23 cellular contexts compared by ENCODE assay signal in genomic region chr13:25691654-25692053, GRCh38.
DNase-seq lines count a peak whose midpoint lies in the region; ATAC-seq and TF ChIP-seq lines count a peak whose summit lies in the region.
"Had no signal": no experiment of that assay in that cellular context is flagged by ENCODE, and none has a peak within 500 bp of the region (broad histone marks: within the 10 kb centered on the region; RNA-seq: fewer than 3 reads in every experiment).

No MANE protein-coding gene starts in this region.

- peak in 1 of 4 donors; percentile 9 for ATAC-seq in psoas muscle
- ATAC-seq: activated T-cell treated with anti-CD3 and anti-CD28 coated beads, Interleukin-2, amount 50 U/mL, for 72 hours; left lobe of liver; naive thymus-derived CD8-positive, alpha-beta T cell; sciatic nerve had no signal

- H3K27ac Mint-ChIP-seq in brain: peak overlapping the region; percentile 5 to 91 (median 42)
- H3K27ac Mint-ChIP-seq: activated naive CD4-positive, alpha-beta T cell treated with anti-CD3 and anti-CD28 coated beads, Interleukin-2, amount 10 ng/mL, durations not matched to agents 7 days and 5 days; activated T-cell treated with anti-CD3 and anti-CD28 coated beads, Interleukin-2, amount 50 U/mL, for 72 hours; type B pancreatic cell had no signal

- H3K27me3 ChIP-seq in psoas muscle (ENCODE audit: insufficient read depth in 3 of 3, low read length in 2 of 3): no peaks in the 10 kb centered on the region
- H3K27me3 ChIP-seq: cardiac muscle cell, pancreas had no signal

- H3K4me1 Mint-ChIP-seq in brain: peaks cover 61% of the 10 kb centered on the region
- H3K4me1 Mint-ChIP-seq: activated naive CD4-positive, alpha-beta T cell treated with anti-CD3 and anti-CD28 coated beads, Interleukin-2, amount 10 ng/mL, durations not matched to agents 7 days and 5 days; naive thymus-derived CD8-positive, alpha-beta T cell had no signal

- peak overlapping the region in 2 of 5 experiments; percentile 37 to 38 for H3K4me3 Mint-ChIP-seq in brain
- H3K4me3 Mint-ChIP-seq: activated naive CD4-positive, alpha-beta T cell treated with anti-CD3 and anti-CD28 coated beads, Interleukin-2, amount 10 ng/mL, durations not matched to agents 7 days and 5 days; activated T-cell treated with anti-CD3 and anti-CD28 coated beads, Interleukin-2, amount 50 U/mL, for 72 hours; naive thymus-derived CD8-positive, alpha-beta T cell; type B pancreatic cell had no signal

- peak overlapping the region; percentile 68 for H3K27ac ChIP-seq in psoas muscle
- H3K27ac ChIP-seq: cardiac muscle cell, pancreas had no signal

- whole genome bisulfite sequencing in psoas muscle, 3 donors: 22 to 32% (median 24%) methylated on average over 2 of the region's 2 CpGs

- peaks cover 0 to 2% (median 0%) of the 10 kb centered on the region in 5 experiments for H3K9me3 Mint-ChIP-seq in brain
- H3K9me3 Mint-ChIP-seq: activated naive CD4-positive, alpha-beta T cell treated with anti-CD3 and anti-CD28 coated beads, Interleukin-2, amount 10 ng/mL, durations not matched to agents 7 days and 5 days; activated T-cell treated with anti-CD3 and anti-CD28 coated beads, Interleukin-2, amount 50 U/mL, for 72 hours had no signal

- peaks cover 49% of the 10 kb centered on the region for H3K4me1 ChIP-seq in psoas muscle

- no peaks in the 10 kb centered on the region for H3K27me3 Mint-ChIP-seq in brain

- DNase-seq in NCI-H1417 (lab: John Stamatoyannopoulos, UW) (peak in 2 of 3 experiments; percentile 60 to 74), NCI-H1417 treated with DMSO at 0.1 percent for 48 hours (lab: John Stamatoyannopoulos, UW) (no peak), NCI-H2081 treated with DMSO at 0.1 percent for 48 hours (lab: John Stamatoyannopoulos, UW) (peak; percentile 80), psoas muscle (no peak), foreskin melanocyte (no peak), NCI-H446 (lab: John Stamatoyannopoulos, UW) (no peak), OCI-M2 (lab: John Stamatoyannopoulos, UW; ENCODE audit: unreplicated experiment) (no peak)
- DNase-seq: 8988T; activated CD4-positive, alpha-beta T cell treated with anti-CD3 and anti-CD28 coated beads for 48 hours; activated naive CD4-positive, alpha-beta T cell treated with anti-CD3 and anti-CD28 coated beads, Interleukin-2, amount 10 ng/mL, durations not matched to agents 7 days and 5 days; activated T-cell treated with anti-CD3 and anti-CD28 coated beads, Interleukin-2, amount 50 U/mL, for 72 hours; AML-193; GOT3; naive thymus-derived CD8-positive, alpha-beta T cell; NCI-H526; OCI-M1; pancreas; T-helper 1 cell had no signal

- TF ChIP-seq CTCF in brain (conservative IDR thresholded peaks at IDR 0.05) (no peak), psoas muscle (IDR thresholded peaks at IDR 0.05) (no peak)

- peak overlapping the region; percentile 1 for H3K4me3 ChIP-seq in psoas muscle
- H3K4me3 ChIP-seq: cardiac muscle cell, pancreas had no signal

- peaks cover 6% of the 10 kb centered on the region for H3K36me3 Mint-ChIP-seq in brain
- H3K36me3 Mint-ChIP-seq: activated naive CD4-positive, alpha-beta T cell treated with anti-CD3 and anti-CD28 coated beads, Interleukin-2, amount 10 ng/mL, durations not matched to agents 7 days and 5 days had no signal

- H3K36me3 ChIP-seq in psoas muscle (ENCODE audit: insufficient read depth in 1 of 2, low read depth in 1 of 2): no peaks in the 10 kb centered on the region
- H3K36me3 ChIP-seq: cardiac muscle cell, pancreas had no signal

- intact Hi-C loops in psoas muscle (cut with DNase I): no loop called here

- H3K9me3 ChIP-seq in psoas muscle: no peaks in the 10 kb centered on the region
- H3K9me3 ChIP-seq: pancreas had no signal

Comparison
In these comparisons a context has a peak if more than half of its experiments do, and no peak if none do; other contexts are left out.
1. DNase-seq: peak in NCI-H1417 (2 of 3) and NCI-H2081 treated with DMSO at 0.1 percent for 48 hours (single experiment); none in NCI-H1417 treated with DMSO at 0.1 percent for 48 hours (single experiment), psoas muscle (0 of 2), foreskin melanocyte (single experiment), NCI-H446 (0 of 2) and OCI-M2 (single experiment).